Comparison of ENCODE assay signal across 16 cellular contexts in the genomic region with DNA sequence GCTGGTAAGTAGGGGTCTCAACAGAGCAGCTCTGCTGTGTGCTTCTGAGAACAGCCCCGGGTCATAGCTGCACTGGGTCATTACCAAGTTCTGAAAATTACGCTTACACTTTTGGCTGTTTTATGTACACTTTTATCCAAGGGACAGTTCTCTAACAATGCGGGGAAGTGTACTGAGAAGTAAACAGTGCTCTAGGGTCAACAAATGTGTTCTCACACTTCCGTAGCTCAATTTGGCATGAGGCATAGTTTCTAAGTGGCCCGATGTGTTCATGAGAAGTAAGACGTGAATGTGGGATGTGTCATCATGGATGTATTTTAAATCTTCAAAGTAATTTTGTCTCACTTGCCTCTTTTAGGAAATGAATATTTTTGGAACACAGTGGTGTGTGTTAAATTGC.
"Had no signal": no experiment of that assay in that cellular context is flagged by ENCODE, and none has a peak within 500 bp of the region (broad histone marks: within the 10 kb centered on the region; RNA-seq: fewer than 3 reads in every experiment).

No MANE protein-coding gene starts in this region.

- H3K27me3 Mint-ChIP-seq: dendritic cell treated with granulocyte-macrophage colony-stimulating factor and Interleukin-4, amounts not matched to agents 40 ng/mL and 50 ng/mL, for 4 days had no signal

- H3K27ac Mint-ChIP-seq: activated CD8-positive, alpha-beta T cell treated with anti-CD3 and anti-CD28 coated beads for 36 hours; activated naive CD4-positive, alpha-beta T cell treated with anti-CD3 and anti-CD28 coated beads, Interleukin-2, amount 50 U/mL, for 24 hours; dendritic cell treated with granulocyte-macrophage colony-stimulating factor and Interleukin-4, amounts not matched to agents 40 ng/mL and 50 ng/mL, for 4 days; naive B cell; stimulated activated effector memory CD8-positive, alpha-beta T cell treated with anti-CD3 and anti-CD28 coated beads, Interleukin-12 subunit alpha, Interleukin-12 subunit beta, amount 100 ng/mL, for 72 hours had no signal

- H3K4me2 ChIP-seq: SK-N-SH had no signal

- H3K9ac ChIP-seq: SK-N-SH had no signal

- H3K9me3 ChIP-seq: adrenal gland, body of pancreas, pancreas, SK-N-SH, tibial artery, vagina had no signal

- H3K4me1 Mint-ChIP-seq: activated naive CD4-positive, alpha-beta T cell treated with anti-CD3 and anti-CD28 coated beads, Interleukin-2, amount 50 U/mL, for 24 hours; central memory CD8-positive, alpha-beta T cell; naive B cell; stimulated activated effector memory CD8-positive, alpha-beta T cell treated with anti-CD3 and anti-CD28 coated beads, Interleukin-12 subunit alpha, Interleukin-12 subunit beta, amount 100 ng/mL, for 72 hours had no signal

- H3K4me3 ChIP-seq: adrenal gland, body of pancreas, pancreas, tibial artery, vagina had no signal

- H3K4me1 ChIP-seq: adrenal gland, body of pancreas, pancreas, tibial artery, vagina had no signal

- H3K27ac ChIP-seq: adrenal gland, body of pancreas, pancreas, tibial artery, vagina had no signal

- DNase-seq: activated CD4-positive, alpha-beta T cell treated with anti-CD3 and anti-CD28 coated beads for 4 hours; activated CD8-positive, alpha-beta T cell treated with anti-CD3 and anti-CD28 coated beads for 36 hours; activated effector memory CD4-positive, alpha-beta T cell treated with anti-CD3 and anti-CD28 coated beads, Interleukin-2, amount 50 U/mL, for 16 hours; activated T-cell treated with anti-CD3 and anti-CD28 coated beads, Interleukin-2, amount 50 U/mL, for 48 hours; adrenal gland; body of pancreas; hippocampal formation; naive B cell; pancreas; SK-N-SH; tibial artery had no signal

- H3K36me3 ChIP-seq: adrenal gland, pancreas, tibial artery, vagina had no signal

- H3K4me3 Mint-ChIP-seq: activated CD8-positive, alpha-beta T cell treated with anti-CD3 and anti-CD28 coated beads for 36 hours; activated naive CD4-positive, alpha-beta T cell treated with anti-CD3 and anti-CD28 coated beads, Interleukin-2, amount 50 U/mL, for 24 hours; central memory CD8-positive, alpha-beta T cell; dendritic cell treated with granulocyte-macrophage colony-stimulating factor and Interleukin-4, amounts not matched to agents 40 ng/mL and 50 ng/mL, for 4 days; naive B cell; stimulated activated effector memory CD8-positive, alpha-beta T cell treated with anti-CD3 and anti-CD28 coated beads, Interleukin-12 subunit alpha, Interleukin-12 subunit beta, amount 100 ng/mL, for 72 hours had no signal

- H3K27me3 ChIP-seq: adrenal gland, body of pancreas, pancreas, tibial artery, vagina had no signal

- H3K36me3 Mint-ChIP-seq: activated naive CD4-positive, alpha-beta T cell treated with anti-CD3 and anti-CD28 coated beads, Interleukin-2, amount 50 U/mL, for 24 hours; naive B cell; stimulated activated effector memory CD8-positive, alpha-beta T cell treated with anti-CD3 and anti-CD28 coated beads, Interleukin-12 subunit alpha, Interleukin-12 subunit beta, amount 100 ng/mL, for 72 hours had no signal

- H3K9me3 Mint-ChIP-seq: activated CD8-positive, alpha-beta T cell treated with anti-CD3 and anti-CD28 coated beads for 36 hours; activated naive CD4-positive, alpha-beta T cell treated with anti-CD3 and anti-CD28 coated beads, Interleukin-2, amount 50 U/mL, for 24 hours; central memory CD8-positive, alpha-beta T cell; dendritic cell treated with granulocyte-macrophage colony-stimulating factor and Interleukin-4, amounts not matched to agents 40 ng/mL and 50 ng/mL, for 4 days; naive B cell; stimulated activated effector memory CD8-positive, alpha-beta T cell treated with anti-CD3 and anti-CD28 coated beads, Interleukin-12 subunit alpha, Interleukin-12 subunit beta, amount 100 ng/mL, for 72 hours had no signal
